Comparison of ENCODE assay signal across 8 cellular contexts in the genomic region with DNA sequence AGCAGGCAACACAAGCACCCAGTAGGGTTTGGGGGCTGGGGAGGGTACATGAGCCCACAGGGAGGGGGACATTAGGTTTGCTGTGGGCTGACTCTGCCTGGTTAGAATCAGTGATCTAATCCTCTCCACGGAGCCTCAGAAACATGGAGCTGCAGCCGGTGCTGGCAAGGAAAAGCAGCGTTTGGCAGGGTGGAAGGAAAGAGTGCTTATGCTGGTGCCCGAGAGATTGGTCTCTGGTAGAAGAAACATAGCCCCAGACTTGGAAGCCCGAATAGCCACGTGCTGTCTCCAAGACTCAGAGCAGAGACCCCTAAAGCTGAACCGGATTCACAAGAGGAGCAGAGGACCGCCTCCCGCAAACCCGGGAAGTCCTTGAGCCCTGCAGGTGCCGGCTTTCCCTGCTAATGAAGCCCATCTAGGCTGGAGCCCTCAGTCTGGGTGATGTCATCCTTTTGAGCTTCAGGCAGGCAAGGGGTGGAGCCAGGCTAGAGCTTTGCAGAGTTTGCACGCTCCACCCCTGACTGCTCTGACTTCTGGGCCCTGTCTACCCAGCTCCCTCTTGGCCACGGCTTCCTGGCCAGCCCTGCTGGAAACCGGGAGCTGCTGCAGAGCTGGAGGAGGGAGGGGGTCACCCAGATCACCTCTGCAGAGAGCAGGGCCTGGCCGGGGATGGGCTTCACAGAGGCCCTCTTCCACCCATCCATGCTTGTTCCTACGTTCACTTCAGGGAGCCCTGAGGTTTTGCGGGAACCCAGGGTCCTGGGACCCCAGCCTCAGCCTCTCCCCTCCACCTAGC. TPM values are rescaled to one million over a fixed set of nuclear protein-coding genes. Genes with fewer than 3 reads are reported as not detected.
DNase-seq lines count a peak whose midpoint lies in the region; ATAC-seq and TF ChIP-seq lines count a peak whose summit lies in the region.

No MANE protein-coding gene starts in this region.

- peak overlapping the region; percentile 66 for H3K9ac ChIP-seq in Karpas-422 (ENCODE audit: low read length)
- no peak overlapping the region for H3K9ac ChIP-seq in neural progenitor cell

- H3K36me3 Mint-ChIP-seq in activated naive CD4-positive, alpha-beta T cell treated with anti-CD3 and anti-CD28 coated beads, Interleukin-2, amount 50 U/mL, for 72 hours: peaks cover 0 to 15% of the 10 kb centered on the region in 2 donors
- no peaks in the 10 kb centered on the region for H3K36me3 Mint-ChIP-seq in neural progenitor cell

- H3F3A ChIP-seq in neural progenitor cell (ENCODE audit: low read depth): peaks cover 36% of the 10 kb centered on the region

- peak overlapping the region in 1 of 2 donors; percentile 45 for H3K27ac Mint-ChIP-seq in activated naive CD4-positive, alpha-beta T cell treated with anti-CD3 and anti-CD28 coated beads, Interleukin-2, amount 50 U/mL, for 72 hours
- H3K27ac Mint-ChIP-seq in neural progenitor cell: peak overlapping the region; percentile 80

- peak overlapping the region; percentile 45 for H3K27ac ChIP-seq in C4-2B
- H3K27ac ChIP-seq in Karpas-422 (ENCODE audit: low read length): peak overlapping the region; percentile 73
- H3K27ac ChIP-seq in SJCRH30: no peak overlapping the region
- H3K27ac ChIP-seq in neural progenitor cell: no peak overlapping the region

- H3K27me3 ChIP-seq in Karpas-422 (ENCODE audit: low read length) (no peaks in the 10 kb centered on the region), SJCRH30 (peaks cover 2% of the 10 kb centered on the region; the same call in 1 of the 2 replicates), neural progenitor cell (peaks cover 37% of the 10 kb centered on the region)

- no peaks in the 10 kb centered on the region for H3K9me3 ChIP-seq in Karpas-422 (ENCODE audit: low read length)
- H3K9me3 ChIP-seq in SJCRH30 (replicated peaks): no peaks in the 10 kb centered on the region
- H3K9me3 ChIP-seq in neural progenitor cell (ENCODE audit: low read depth): no peaks in the 10 kb centered on the region

- H3K27me3 Mint-ChIP-seq in neural progenitor cell (ENCODE audit: insufficient read depth, low read depth): peaks cover 35% of the 10 kb centered on the region

- H3K4me1 ChIP-seq in Karpas-422 (ENCODE audit: low read length) (peaks cover 70% of the 10 kb centered on the region), SJCRH30 (peaks cover 17% of the 10 kb centered on the region), neural progenitor cell (peaks cover 29% of the 10 kb centered on the region)

- H3K4me3 ChIP-seq in Karpas-422 (ENCODE audit: low read length) (peak overlapping the region; percentile 49; the same call in 1 of the 2 replicates), SJCRH30 (no peak overlapping the region), neural progenitor cell (no peak overlapping the region)

- H3K9me2 ChIP-seq in Karpas-422 (replicated peaks; ENCODE audit: insufficient read depth, low read length): no peaks in the 10 kb centered on the region

- H3K36me3 ChIP-seq in Karpas-422 (ENCODE audit: insufficient read depth, low read length) (no peaks in the 10 kb centered on the region), SJCRH30 (no peaks in the 10 kb centered on the region), neural progenitor cell (no peaks in the 10 kb centered on the region)

- no peak for TF ChIP-seq CTCF in C4-2B (conservative IDR thresholded peaks at IDR 0.05)
- no peak for TF ChIP-seq CTCF in neural progenitor cell (IDR thresholded peaks at IDR 0.05)

- no peaks in the 10 kb centered on the region for H4K20me1 ChIP-seq in Karpas-422 (ENCODE audit: insufficient read depth, low read depth, low read length)
- H4K20me1 ChIP-seq in neural progenitor cell (ENCODE audit: low read depth): no peaks in the 10 kb centered on the region

- peaks cover 0 to 4% of the 10 kb centered on the region in 2 donors for H3K9me3 Mint-ChIP-seq in activated naive CD4-positive, alpha-beta T cell treated with anti-CD3 and anti-CD28 coated beads, Interleukin-2, amount 50 U/mL, for 72 hours
- no peaks in the 10 kb centered on the region for H3K9me3 Mint-ChIP-seq in neural progenitor cell

- DNase-seq in Karpas-422 (peak; percentile 86), SJCRH30 (peak; percentile 74 to 83), germinal center (ENCODE audit: low spot score) (peak; percentile 39), neural progenitor cell (ENCODE audit: low spot score) (peak; percentile 93), superior temporal gyrus (ENCODE audit: extremely low spot score) (peak; percentile 79)
- peak in 1 of 2 donors; percentile 66 for DNase-seq in activated naive CD4-positive, alpha-beta T cell treated with anti-CD3 and anti-CD28 coated beads, Interleukin-2, amount 50 U/mL, for 72 hours (ENCODE audit: low spot score in 2 of 2)

- H3K4me2 ChIP-seq in Karpas-422 (ENCODE audit: low read depth, low read length, poor library complexity, severe bottlenecking) (peak overlapping the region; percentile 60), neural progenitor cell (peak overlapping the region; percentile 63)

- peak overlapping the region; percentile 73 for H3K4me3 Mint-ChIP-seq in neural progenitor cell

- no peaks in the 10 kb centered on the region for H3K79me2 ChIP-seq in Karpas-422 (ENCODE audit: low read length)
- H3K79me2 ChIP-seq in neural progenitor cell (ENCODE audit: low read depth): no peaks in the 10 kb centered on the region

- peak; percentile 71 for ATAC-seq in GM21526 (IDR thresholded peaks at IDR 0.05; ENCODE audit: low FRiP score, unreplicated experiment)
- peak; percentile 75 to 81 for ATAC-seq in activated naive CD4-positive, alpha-beta T cell treated with anti-CD3 and anti-CD28 coated beads, Interleukin-2, amount 50 U/mL, for 72 hours

- H3K4me1 Mint-ChIP-seq in neural progenitor cell: peaks cover 66% of the 10 kb centered on the region

- H2AFZ ChIP-seq in Karpas-422 (ENCODE audit: low read length) (no peak overlapping the region), neural progenitor cell (replicated peaks) (peak overlapping the region; percentile 18)

RNA-seq across cellular contexts. Expression of a gene that starts 35.0 kb away (rescaled TPM):
- total RNA-seq in Karpas-422 (2014; rRNA removed; shearing (Covaris generic); ENCODE audit: low replicate concordance): 0.65 and 4.8 TPM in 2 replicates
- total RNA-seq in SJCRH30 (2014; rRNA removed; shearing (Covaris generic)): 152 and 155 TPM in 2 replicates
- total RNA-seq in activated naive CD4-positive, alpha-beta T cell treated with anti-CD3 and anti-CD28 coated beads, Interleukin-2, amount 50 U/mL, for 72 hours: 10 to 100 TPM in 1 of 2 donors, under 1 TPM in 1; 0.98 to 17.7 TPM
- 65.9 and 68.1 TPM in 2 replicates for total RNA-seq in neural progenitor cell (ENCODE audit: low replicate concordance)

Comparison
In these comparisons a context has a peak if more than half of its experiments do, and no peak if none do; other contexts are left out.
1. H3K27ac ChIP-seq: peak in C4-2B (single experiment) and Karpas-422 (single experiment); none in SJCRH30 (single experiment) and neural progenitor cell (single experiment).